Comparison of ENCODE assay signal across 1 cellular context in genomic region chr22:50115693-50116092, GRCh38.
TF ChIP-seq lines count a peak whose summit lies in the region.

No MANE protein-coding gene starts in this region.

TF ChIP-seq in SK-N-SH, 30 proteins besides CTCF, POLR2A, EP300 and RAD21 (continued from another document):
- TF ChIP-seq, protein P1, sequence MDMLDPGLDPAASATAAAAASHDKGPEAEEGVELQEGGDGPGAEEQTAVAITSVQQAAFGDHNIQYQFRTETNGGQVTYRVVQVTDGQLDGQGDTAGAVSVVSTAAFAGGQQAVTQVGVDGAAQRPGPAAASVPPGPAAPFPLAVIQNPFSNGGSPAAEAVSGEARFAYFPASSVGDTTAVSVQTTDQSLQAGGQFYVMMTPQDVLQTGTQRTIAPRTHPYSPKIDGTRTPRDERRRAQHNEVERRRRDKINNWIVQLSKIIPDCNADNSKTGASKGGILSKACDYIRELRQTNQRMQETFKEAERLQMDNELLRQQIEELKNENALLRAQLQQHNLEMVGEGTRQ (IDR thresholded peaks at IDR 0.05; ENCODE audit: borderline replicate concordance, low read depth, low read length): no peak
- TF ChIP-seq POLR2AphosphoS5 (IDR thresholded peaks at IDR 0.05; ENCODE audit: low read depth, low read length) (no peak), MAX (IDR thresholded peaks at IDR 0.05; ENCODE audit: low read depth) (no peak), MEF2A (IDR thresholded peaks at IDR 0.05; ENCODE audit: borderline replicate concordance, low read depth) (no peak), RCOR1 (IDR thresholded peaks at IDR 0.05; ENCODE audit: low read length) (peak; percentile 54; the same call in 1 of the 2 replicates), SMC3 (IDR thresholded peaks at IDR 0.05; ENCODE audit: low read depth, low read length) (no peak), IRF3 (IDR thresholded peaks at IDR 0.05; ENCODE audit: low read depth, low read length) (no peak), FOSL2 (IDR thresholded peaks at IDR 0.05; ENCODE audit: borderline replicate concordance, low read depth) (no peak), ZBTB33 (IDR thresholded peaks at IDR 0.05; ENCODE audit: borderline replicate concordance, low read depth) (no peak), RFX5 (IDR thresholded peaks at IDR 0.05; ENCODE audit: low read length) (no peak), SIN3A (IDR thresholded peaks at IDR 0.05; ENCODE audit: borderline replicate concordance, low read depth, low read length) (no peak), TEAD4 (IDR thresholded peaks at IDR 0.05; ENCODE audit: borderline replicate concordance, insufficient read depth) (no peak), FOXM1 (IDR thresholded peaks at IDR 0.05; ENCODE audit: low read depth) (no peak), NRF1 (IDR thresholded peaks at IDR 0.05; ENCODE audit: low read depth, low read length) (no peak)
- TF ChIP-seq, protein P2, sequence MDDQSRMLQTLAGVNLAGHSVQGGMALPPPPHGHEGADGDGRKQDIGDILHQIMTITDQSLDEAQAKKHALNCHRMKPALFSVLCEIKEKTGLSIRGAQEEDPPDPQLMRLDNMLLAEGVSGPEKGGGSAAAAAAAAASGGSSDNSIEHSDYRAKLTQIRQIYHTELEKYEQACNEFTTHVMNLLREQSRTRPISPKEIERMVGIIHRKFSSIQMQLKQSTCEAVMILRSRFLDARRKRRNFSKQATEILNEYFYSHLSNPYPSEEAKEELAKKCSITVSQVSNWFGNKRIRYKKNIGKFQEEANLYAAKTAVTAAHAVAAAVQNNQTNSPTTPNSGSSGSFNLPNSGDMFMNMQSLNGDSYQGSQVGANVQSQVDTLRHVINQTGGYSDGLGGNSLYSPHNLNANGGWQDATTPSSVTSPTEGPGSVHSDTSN (IDR thresholded peaks at IDR 0.05): peak; percentile 31
